8 cellular contexts compared by ENCODE assay signal in genomic region chr12:112012775-112013600, GRCh38. TPM values are rescaled to one million over a fixed set of nuclear protein-coding genes. Genes with fewer than 3 reads are reported as not detected.
A peak's percentile ranks its signal among the peaks of the same experiment; 100 is the strongest.
DNase-seq lines count a peak whose midpoint lies in the region; ATAC-seq and TF ChIP-seq lines count a peak whose summit lies in the region.

TSS of gene ERP29 (plus strand) at chr12:112013426. CDS start at chr12:112013466, 40 bp downstream.
TSS of gene TMEM116 (minus strand) at chr12:112013165. CDS start at chr12:112005270, 7,895 bp downstream.

- no peaks in the 10 kb centered on the region for H3K9me3 ChIP-seq in fibroblast of lung (ENCODE audit: control insufficient read depth, insufficient read depth, low read depth, low read length)

- peak within 1 kb of the TSS; percentile 97 for H2AFZ ChIP-seq in fibroblast of lung (ENCODE audit: low read length)

- peak; percentile 49 to 53 for TF ChIP-seq CTCF in fibroblast of lung (conservative IDR thresholded peaks at IDR 0.05 in 1 of 2, IDR thresholded peaks at IDR 0.05 in 1 of 2; ENCODE audit: low read depth in 1 of 2, low read length in 2 of 2)

- peak within 1 kb of the TSS; percentile 95 for H3K4me2 ChIP-seq in fibroblast of lung (ENCODE audit: extremely low read depth, insufficient read depth, low read length)

- H3K4me1 Mint-ChIP-seq in activated T-helper 1 cell treated with anti-CD3 and anti-CD28 coated beads, Interleukin-12 subunit alpha, Interleukin-12 subunit beta, Interleukin-2, Interleukin-4 antibody, amounts not matched to agents 30 ng/mL and 10 ng/mL and 1 ng/mL, durations not matched to agents 14 hours and 24 hours and 36 hours (ENCODE audit: low read depth) = peaks cover 51% of the 10 kb centered on the region
- H3K4me1 Mint-ChIP-seq in naive thymus-derived CD8-positive, alpha-beta T cell = peaks cover 38 to 63% (median 60%) of the 10 kb centered on the region in 4 donors

- H3K27me3 Mint-ChIP-seq in activated T-helper 1 cell treated with anti-CD3 and anti-CD28 coated beads, Interleukin-12 subunit alpha, Interleukin-12 subunit beta, Interleukin-2, Interleukin-4 antibody, amounts not matched to agents 30 ng/mL and 10 ng/mL and 1 ng/mL, durations not matched to agents 14 hours and 24 hours and 36 hours (ENCODE audit: insufficient read depth) = no peaks in the 10 kb centered on the region
- H3K27me3 Mint-ChIP-seq in naive thymus-derived CD8-positive, alpha-beta T cell = no peaks in the 10 kb centered on the region

- no peaks in the 10 kb centered on the region for H3K27me3 ChIP-seq in fibroblast of lung (ENCODE audit: control insufficient read depth, insufficient read depth, low read length)

- H3K4me3 ChIP-seq in fibroblast of lung (replicated peaks in 1 of 4; ENCODE audit: control extremely low read depth in 1 of 4, insufficient read depth in 1 of 4, low read depth in 3 of 4, low read length in 4 of 4) = peak within 1 kb of the TSS; percentile 84 to 97 (median 92)

- peak; percentile 65 for ATAC-seq in GM21825 (IDR thresholded peaks at IDR 0.05; ENCODE audit: unreplicated experiment)
- ATAC-seq in naive thymus-derived CD8-positive, alpha-beta T cell = peak; percentile 86 to 89

- peak within 1 kb of the TSS; percentile 95 for H3K27ac ChIP-seq in fibroblast of lung (ENCODE audit: insufficient read depth, low read length)

- H3K27ac Mint-ChIP-seq in activated T-helper 1 cell treated with anti-CD3 and anti-CD28 coated beads, Interleukin-12 subunit alpha, Interleukin-12 subunit beta, Interleukin-2, Interleukin-4 antibody, amounts not matched to agents 30 ng/mL and 10 ng/mL and 1 ng/mL, durations not matched to agents 14 hours and 24 hours and 36 hours = peak within 1 kb of the TSS; percentile 89
- peak within 1 kb of the TSS; percentile 95 to 99 (median 98) for H3K27ac Mint-ChIP-seq in naive thymus-derived CD8-positive, alpha-beta T cell

- DNase-seq in Daoy (ENCODE audit: low read depth) (peak; percentile 100), Kasumi-1 (lab: John Stamatoyannopoulos, UW) (peak; percentile 96), RKO (ENCODE audit: low spot score) (peak; percentile 96), fibroblast of lung (ENCODE audit: low read depth in 2 of 2) (peak; percentile 96 to 99)
- DNase-seq in activated T-helper 1 cell treated with anti-CD3 and anti-CD28 coated beads, Interleukin-12 subunit alpha, Interleukin-12 subunit beta, Interleukin-2, Interleukin-4 antibody, amounts not matched to agents 30 ng/mL and 10 ng/mL and 1 ng/mL, durations not matched to agents 14 hours and 24 hours and 36 hours (ENCODE audit: low spot score) = peak; percentile 98
- DNase-seq in naive thymus-derived CD8-positive, alpha-beta T cell = peak; percentile 95 to 100 (median 100)
- DNase-seq in stimulated activated naive CD4-positive, alpha-beta T cell (lab: John Stamatoyannopoulos, UW) = peak; percentile 98 to 100 (median 100)

- POLR2A ChIA-PET in naive thymus-derived CD8-positive, alpha-beta T cell (lab: Charles Lee) = interaction anchor here (0.6 to 10.2 kb wide), 25 partner anchors 8 to 397 kb away, joined by 3 to 269 read pairs (median 5); partner anchors contain the start of genes MAPKAPK5, NAA25 and TRAFD1

- H4K20me1 ChIP-seq in fibroblast of lung (ENCODE audit: control insufficient read depth, extremely low read depth, insufficient read depth, low read length) = no peaks in the 10 kb centered on the region

- H3K4me3 Mint-ChIP-seq in activated T-helper 1 cell treated with anti-CD3 and anti-CD28 coated beads, Interleukin-12 subunit alpha, Interleukin-12 subunit beta, Interleukin-2, Interleukin-4 antibody, amounts not matched to agents 30 ng/mL and 10 ng/mL and 1 ng/mL, durations not matched to agents 14 hours and 24 hours and 36 hours = peak within 1 kb of the TSS; percentile 87
- peak within 1 kb of the TSS; percentile 89 to 98 (median 94) for H3K4me3 Mint-ChIP-seq in naive thymus-derived CD8-positive, alpha-beta T cell

- peaks cover 4% of the 10 kb centered on the region for H3K36me3 ChIP-seq in fibroblast of lung (ENCODE audit: control insufficient read depth, insufficient read depth, low read length)

- H3K9ac ChIP-seq in fibroblast of lung (ENCODE audit: insufficient read depth, low read length) = peak within 1 kb of the TSS; percentile 86

- H3K36me3 Mint-ChIP-seq in activated T-helper 1 cell treated with anti-CD3 and anti-CD28 coated beads, Interleukin-12 subunit alpha, Interleukin-12 subunit beta, Interleukin-2, Interleukin-4 antibody, amounts not matched to agents 30 ng/mL and 10 ng/mL and 1 ng/mL, durations not matched to agents 14 hours and 24 hours and 36 hours (ENCODE audit: low read depth) = peaks cover 33% of the 10 kb centered on the region
- H3K36me3 Mint-ChIP-seq in naive thymus-derived CD8-positive, alpha-beta T cell = peaks cover 9 to 36% (median 20%) of the 10 kb centered on the region in 3 donors

- H3K9me3 Mint-ChIP-seq in activated T-helper 1 cell treated with anti-CD3 and anti-CD28 coated beads, Interleukin-12 subunit alpha, Interleukin-12 subunit beta, Interleukin-2, Interleukin-4 antibody, amounts not matched to agents 30 ng/mL and 10 ng/mL and 1 ng/mL, durations not matched to agents 14 hours and 24 hours and 36 hours = peaks cover 7% of the 10 kb centered on the region
- peaks cover 0 to 7% (median 0%) of the 10 kb centered on the region in 9 donors for H3K9me3 Mint-ChIP-seq in naive thymus-derived CD8-positive, alpha-beta T cell

- H3K4me1 ChIP-seq in fibroblast of lung (ENCODE audit: control insufficient read depth, extremely low read depth, insufficient read depth, low read length) = peaks cover 6% of the 10 kb centered on the region

- H3K79me2 ChIP-seq in fibroblast of lung (ENCODE audit: control insufficient read depth, insufficient read depth, low read length) = peaks cover 37% of the 10 kb centered on the region

- intact Hi-C loops in activated T-helper 1 cell treated with anti-CD3 and anti-CD28 coated beads, Interleukin-12 subunit alpha, Interleukin-12 subunit beta, Interleukin-2, Interleukin-4 antibody, amounts not matched to agents 30 ng/mL and 10 ng/mL and 1 ng/mL, durations not matched to agents 14 hours and 24 hours and 36 hours (cut with micrococcal nuclease) = loop anchor here (1.0 to 5.0 kb wide), 10 partner anchors 12 to 610 kb away; partner anchors contain the start of genes ATXN2, HECTD4, MAPKAPK5 and NAA25

RNA-seq across cellular contexts. Expression of gene ERP29, which starts in this region (rescaled TPM):
- total RNA-seq in Daoy (2014; rRNA removed; shearing (Covaris generic)) = 49.8 and 54.2 TPM in 2 replicates
- total RNA-seq in activated T-helper 1 cell treated with anti-CD3 and anti-CD28 coated beads, Interleukin-12 subunit alpha, Interleukin-12 subunit beta, Interleukin-2, Interleukin-4 antibody, amounts not matched to agents 30 ng/mL and 10 ng/mL and 1 ng/mL, durations not matched to agents 14 hours and 24 hours and 36 hours = 60.9 and 62.5 TPM in 2 replicates
- total RNA-seq in fibroblast of lung = 127 and 128 TPM in 2 replicates
- polyA plus RNA-seq in fibroblast of lung = 110 and 125 TPM in 2 replicates
- 132 and 134 TPM in 2 replicates for polyA plus RNA-seq in fibroblast of lung (2012)
- polyA minus RNA-seq in fibroblast of lung (ENCODE audit: low replicate concordance) = 13.6 and 22.3 TPM in 2 replicates
- total RNA-seq in naive thymus-derived CD8-positive, alpha-beta T cell = 100 to 1,000 TPM; 161 to 162 TPM
- polyA plus RNA-seq in naive thymus-derived CD8-positive, alpha-beta T cell = 100 to 1,000 TPM; 181 to 199 (median 190) TPM

RNA-seq across cellular contexts. Expression of gene TMEM116, which starts in this region (rescaled TPM):
- total RNA-seq in Daoy (2014; rRNA removed; shearing (Covaris generic)) = 8.9 and 10.3 TPM in 2 replicates
- total RNA-seq in activated T-helper 1 cell treated with anti-CD3 and anti-CD28 coated beads, Interleukin-12 subunit alpha, Interleukin-12 subunit beta, Interleukin-2, Interleukin-4 antibody, amounts not matched to agents 30 ng/mL and 10 ng/mL and 1 ng/mL, durations not matched to agents 14 hours and 24 hours and 36 hours = 10.6 and 11.0 TPM in 2 replicates
- 12.3 and 21.8 TPM in 2 replicates for total RNA-seq in fibroblast of lung
- 7.8 and 8.7 TPM in 2 replicates for polyA plus RNA-seq in fibroblast of lung
- 4.5 and 5.2 TPM in 2 replicates for polyA plus RNA-seq in fibroblast of lung (2012)
- 5.1 and 7.5 TPM in 2 replicates for polyA minus RNA-seq in fibroblast of lung (ENCODE audit: low replicate concordance)
- 10 to 100 TPM; 28.7 to 30.9 TPM for total RNA-seq in naive thymus-derived CD8-positive, alpha-beta T cell
- polyA plus RNA-seq in naive thymus-derived CD8-positive, alpha-beta T cell = 10 to 100 TPM; 12.0 to 15.6 (median 14.0) TPM

Comparison
In these comparisons a context has a peak if more than half of its experiments do, and no peak if none do; other contexts are left out.
1. Peak in every context shown above with its lines: DNase-seq, ATAC-seq, H3K4me3 ChIP-seq and H3K27ac ChIP-seq.